In the genomic region with DNA sequence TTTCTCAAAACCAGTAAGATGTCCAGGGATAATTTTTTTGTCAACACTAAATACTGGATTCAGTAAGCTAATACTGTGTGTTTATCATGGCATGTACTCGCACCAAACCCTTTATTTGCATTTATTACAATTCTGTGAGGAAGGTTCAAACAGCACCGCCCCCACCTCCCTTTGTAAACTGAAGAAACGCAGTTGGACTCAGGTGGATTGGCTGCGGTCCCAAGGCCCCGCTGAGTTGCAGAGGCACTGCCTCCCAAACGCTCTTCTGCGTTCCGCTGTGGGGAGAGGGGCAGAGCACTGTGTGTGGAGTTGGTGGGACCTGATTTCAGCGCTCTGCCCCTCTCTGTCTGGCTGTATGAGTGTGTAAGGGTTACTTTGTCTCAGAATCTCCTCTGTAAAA, we compare ENCODE assay signal across 8 cellular contexts. TPM values are rescaled to one million over a fixed set of nuclear protein-coding genes. Genes with fewer than 3 reads are reported as not detected.
DNase-seq lines count a peak whose midpoint lies in the region; ATAC-seq and TF ChIP-seq lines count a peak whose summit lies in the region.

No MANE protein-coding gene starts in this region.

- H2BK5ac ChIP-seq in IMR-90 (ENCODE audit: low read depth, low read length, poor library complexity, severe bottlenecking) = no peak overlapping the region

- peaks cover 67% of the 10 kb centered on the region for H3K36me3 ChIP-seq in DND-41 (ENCODE audit: insufficient read depth, low read length)
- H3K36me3 ChIP-seq in IMR-90 (ENCODE audit: control insufficient read depth, insufficient read depth, low read length) = peaks cover 34% of the 10 kb centered on the region
- peaks cover 40% of the 10 kb centered on the region for H3K36me3 ChIP-seq in WERI-Rb-1
- H3K36me3 ChIP-seq in mucosa of descending colon (ENCODE audit: low read depth) = no peaks in the 10 kb centered on the region

- peaks cover 6 to 27% of the 10 kb centered on the region in 2 experiments; a peak in 3 of 4 replicates for H3K79me1 ChIP-seq in IMR-90 (ENCODE audit: low read depth in 1 of 2, low read length in 2 of 2)

- peak overlapping the region in 1 of 2 experiments; percentile 68; a peak in 1 of 4 replicates for H4K8ac ChIP-seq in IMR-90 (ENCODE audit: low read depth in 2 of 2, low read length in 2 of 2)

- no peaks in the 10 kb centered on the region for H3K9me3 ChIP-seq in DND-41 (ENCODE audit: insufficient read depth, low read length, severe bottlenecking)
- no peaks in the 10 kb centered on the region for H3K9me3 ChIP-seq in IMR-90 (ENCODE audit: control insufficient read depth, insufficient read depth, low read length)
- H3K9me3 ChIP-seq in WERI-Rb-1 (ENCODE audit: severe bottlenecking) = no peaks in the 10 kb centered on the region
- H3K9me3 ChIP-seq in mucosa of descending colon = no peaks in the 10 kb centered on the region

- H3K9ac ChIP-seq in DND-41 (ENCODE audit: low read depth, low read length) (peak overlapping the region; percentile 99), IMR-90 (ENCODE audit: low read depth, low read length) (no peak overlapping the region)

- H4K91ac ChIP-seq in IMR-90 (ENCODE audit: insufficient read depth, low read depth, low read length) = peak overlapping the region; percentile 36; the same call in 1 of the 2 replicates

- no peak overlapping the region for H3K14ac ChIP-seq in IMR-90 (replicated peaks; ENCODE audit: low read depth, low read length)

- no peak for TF ChIP-seq CTCF in DND-41 (IDR thresholded peaks at IDR 0.05; ENCODE audit: borderline replicate concordance, extremely low read depth, low read length, poor library complexity, severe bottlenecking)
- no peak for TF ChIP-seq CTCF in IMR-90 (conservative IDR thresholded peaks at IDR 0.05; ENCODE audit: low read depth, low read length)
- no peak for TF ChIP-seq CTCF in WERI-Rb-1 (IDR thresholded peaks at IDR 0.05; ENCODE audit: low read depth, low read length)
- TF ChIP-seq CTCF in mucosa of descending colon (IDR thresholded peaks at IDR 0.05) = no peak

- no peak overlapping the region for H2AFZ ChIP-seq in DND-41 (ENCODE audit: low read depth, low read length)
- H2AFZ ChIP-seq in IMR-90 (replicated peaks; ENCODE audit: low read length, poor library complexity) = peak overlapping the region; percentile 90

- H3K4me2 ChIP-seq in DND-41 (ENCODE audit: insufficient read depth, low read length) = peak overlapping the region; percentile 82
- H3K4me2 ChIP-seq in IMR-90 (ENCODE audit: low read depth, low read length) = no peak overlapping the region

- H3K18ac ChIP-seq in IMR-90 (ENCODE audit: low read depth, low read length) = no peak overlapping the region

- BruUV-seq in IMR-90 (replicated peaks; lab: Mats Ljungman, UMichigan) = no TSS peak

- H2BK20ac ChIP-seq in IMR-90 (ENCODE audit: low read depth, low read length) = no peak overlapping the region

- no peak overlapping the region; the same call in 1 of the 2 replicates for H2BK120ac ChIP-seq in IMR-90 (ENCODE audit: low read depth, low read length)

- peaks cover 26% of the 10 kb centered on the region for H3K4me1 ChIP-seq in DND-41 (ENCODE audit: insufficient read depth, low read length)
- peaks cover 6% of the 10 kb centered on the region for H3K4me1 ChIP-seq in IMR-90 (ENCODE audit: control insufficient read depth, insufficient read depth, low read length)
- H3K4me1 ChIP-seq in mucosa of descending colon (ENCODE audit: low read depth) = peaks cover 16% of the 10 kb centered on the region

- H2AK5ac ChIP-seq in IMR-90 (ENCODE audit: low read depth, low read length) = peak overlapping the region; percentile 33; the same call in 1 of the 2 replicates

- H3K27ac ChIP-seq in DND-41 (ENCODE audit: low read length) (peak overlapping the region; percentile 99), IMR-90 (ENCODE audit: insufficient read depth, low read length) (no peak overlapping the region; the same call in 1 of the 2 replicates), WERI-Rb-1 (peak overlapping the region; percentile 97)

- H3K23ac ChIP-seq in IMR-90 (ENCODE audit: low read depth, low read length) = no peak overlapping the region

- no peaks in the 10 kb centered on the region for H3K9me1 ChIP-seq in IMR-90 (ENCODE audit: insufficient read depth, low read length)

- dilution Hi-C loops in IMR-90 (cut with HindIII; ENCODE audit: low sequenced_read_pairs, unreplicated experiment) = no loop called here

- peak overlapping the region; percentile 60 for H2AK9ac ChIP-seq in IMR-90 (replicated peaks; ENCODE audit: low read depth, low read length, poor library complexity)

- WGBS in IMR-90 (ENCODE audit: extremely low coverage in 2 of 2, insufficient read length in 1 of 2), 2 experiments = 100% methylated on average over 1 of the region's 9 CpGs; no CpG with 5 or more reads in 1 of the 2 experiments

- intact Hi-C loops in IMR-90 (cut with micrococcal nuclease) = loop anchor here (1.0 to 2.0 kb wide), 4 partner anchors 39 to 315 kb away; a partner anchor contains a TSS
- intact Hi-C loops in mucosa of descending colon (cut with DNase I, micrococcal nuclease) = loop anchor here in 1 of 2 donors (10.0 kb wide), 1 partner anchor 309 kb away; no protein-coding TSS in a partner anchor

- H3K27me3 ChIP-seq in DND-41 (ENCODE audit: insufficient read depth, low read length, poor library complexity) (no peaks in the 10 kb centered on the region), IMR-90 (ENCODE audit: control insufficient read depth, insufficient read depth, low read length) (no peaks in the 10 kb centered on the region), WERI-Rb-1 (ENCODE audit: insufficient read depth, low read depth, severe bottlenecking) (no peaks in the 10 kb centered on the region)

- in situ Hi-C loops in IMR-90 (cut with MboI; ENCODE audit: low sequenced_read_pairs) = loop anchor here (10.0 kb wide), 1 partner anchor 319 kb away; no protein-coding TSS in a partner anchor

- H2BK15ac ChIP-seq in IMR-90 (ENCODE audit: low read depth, low read length) = no peak overlapping the region

- CTCF ChIA-PET in IMR-90 (lab: Yijun Ruan, JAX) = interaction anchor here (0.6 to 2.6 kb wide), 11 partner anchors 10 to 604 kb away, joined by 3 to 10 read pairs (median 5); a partner anchor contains a TSS

- TF ChIP-seq RAD21 in IMR-90 (IDR thresholded peaks at IDR 0.05; ENCODE audit: low read length) = no peak

- H3K4me3 ChIP-seq in DND-41 (ENCODE audit: low read depth in 1 of 2, low read length in 2 of 2) = peak overlapping the region; percentile 70 to 93
- H3K4me3 ChIP-seq in IMR-90 (ENCODE audit: insufficient read depth, low read depth, low read length) = no peak overlapping the region
- H3K4me3 ChIP-seq in WERI-Rb-1 (ENCODE audit: low read depth, low read length) = peak overlapping the region; percentile 90
- no peak overlapping the region for H3K4me3 ChIP-seq in mucosa of descending colon

- H4K5ac ChIP-seq in IMR-90 (ENCODE audit: low read depth, low read length) = no peak overlapping the region

- no peak for TF ChIP-seq POLR2A in IMR-90 (IDR thresholded peaks at IDR 0.05; ENCODE audit: low read depth, low read length)

- peaks cover 38% of the 10 kb centered on the region for H3K79me2 ChIP-seq in DND-41 (ENCODE audit: insufficient read depth, low read length)

- POLR2A ChIA-PET in IMR-90 (lab: Charles Lee; ENCODE audit: unreplicated experiment) = no interaction called here

- peaks cover 5% of the 10 kb centered on the region; the same call in 1 of the 2 replicates for H4K20me1 ChIP-seq in DND-41 (ENCODE audit: insufficient read depth, low read length)
- H4K20me1 ChIP-seq in IMR-90 (ENCODE audit: insufficient read depth, low read length) = no peaks in the 10 kb centered on the region; the same call in 1 of the 2 replicates

- H3K56ac ChIP-seq in IMR-90 (ENCODE audit: extremely low read depth, insufficient read depth, low read length) = no peak overlapping the region

- ATAC-seq in DND-41 (ENCODE audit: insufficient read depth, low read depth) (no peak), IMR-90 (ENCODE audit: low read depth) (no peak), mucosa of descending colon (peak; percentile 18), HG02938 (IDR thresholded peaks at IDR 0.05; ENCODE audit: unreplicated experiment) (no peak), esophagus mucosa (no peak)

- DNase-seq in DND-41 (peak; percentile 26), IMR-90 (no peak), WERI-Rb-1 (no peak), mucosa of descending colon (peak; percentile 57 to 75 (median 57)), NCI-H1930 (lab: John Stamatoyannopoulos, UW) (no peak)
- DNase-seq in stimulated activated CD4-positive, alpha-beta T cell treated with anti-CD3 and anti-CD28 coated beads, Interleukin-12 subunit alpha, Interleukin-12 subunit beta, amount 100 ng/mL, for 4 hours = no peak

- H3K4ac ChIP-seq in IMR-90 (ENCODE audit: low read depth, low read length) = no peak overlapping the region; the same call in 1 of the 2 replicates

TF ChIP-seq in IMR-90, 13 proteins besides CTCF, POLR2A, EP300 and RAD21 (continues in another document):
- TF ChIP-seq SMC3 (IDR thresholded peaks at IDR 0.05; ENCODE audit: low read depth, low read length) = no peak

RNA-seq across cellular contexts. Expression of a gene that starts 1.2 kb away (rescaled TPM):
- 3.9 and 4.4 TPM in 2 replicates for total RNA-seq in IMR-90 (2012; rRNA removed)
- polyA plus RNA-seq in IMR-90 (2012; rRNA removed) = 9.9 TPM in 2 replicates
- 10.6 and 11.0 TPM in 2 replicates for polyA plus RNA-seq in IMR-90 (2012; cell fraction: cytosol; rRNA removed)
- polyA plus RNA-seq in IMR-90 (2012; cell fraction: nucleus; rRNA removed; ENCODE audit: low replicate concordance) = 36.7 and 43.3 TPM in 2 replicates
- 10 to 100 TPM; 18.5 to 21.5 (median 20.7) TPM for total RNA-seq in mucosa of descending colon
- total RNA-seq in esophagus mucosa = 8.8 TPM

RNA-seq across cellular contexts. Expression of a gene that starts 20.8 kb away (rescaled TPM):
- total RNA-seq in IMR-90 (2012; rRNA removed) (85.3 and 100 TPM in 2 replicates), mucosa of descending colon (10 to 100 TPM; 43.9 to 92.5 (median 54.8) TPM), esophagus mucosa (48.9 TPM)
- 68.9 and 77.5 TPM in 2 replicates for polyA plus RNA-seq in IMR-90 (2012; rRNA removed)
- 58.6 and 77.5 TPM in 2 replicates for polyA plus RNA-seq in IMR-90 (2012; cell fraction: cytosol; rRNA removed)
- polyA plus RNA-seq in IMR-90 (2012; cell fraction: nucleus; rRNA removed; ENCODE audit: low replicate concordance) = 120 and 174 TPM in 2 replicates

RNA-seq across cellular contexts. Expression of a gene that starts 23.6 kb away (rescaled TPM):
- total RNA-seq in IMR-90 (2012; rRNA removed) = 7.2 and 7.9 TPM in 2 replicates
- 10.7 and 10.8 TPM in 2 replicates for polyA plus RNA-seq in IMR-90 (2012; rRNA removed)
- 13.8 and 14.7 TPM in 2 replicates for polyA plus RNA-seq in IMR-90 (2012; cell fraction: cytosol; rRNA removed)
- 11.7 and 12.4 TPM in 2 replicates for polyA plus RNA-seq in IMR-90 (2012; cell fraction: nucleus; rRNA removed; ENCODE audit: low replicate concordance)
- 10 to 100 TPM; 10.7 to 23.4 (median 15.4) TPM for total RNA-seq in mucosa of descending colon
- 10.6 TPM for total RNA-seq in esophagus mucosa

RNA-seq across cellular contexts. Expression of a gene that starts 38.4 kb away (rescaled TPM):
- total RNA-seq in IMR-90 (2012; rRNA removed) (148 and 208 TPM in 2 replicates), mucosa of descending colon (10 to 100 TPM; 10.9 to 41.0 (median 12.3) TPM), esophagus mucosa (49.4 TPM)
- 131 and 132 TPM in 2 replicates for polyA plus RNA-seq in IMR-90 (2012; rRNA removed)
- 52.1 and 66.7 TPM in 2 replicates for polyA plus RNA-seq in IMR-90 (2012; cell fraction: cytosol; rRNA removed)
- 96.3 and 151 TPM in 2 replicates for polyA plus RNA-seq in IMR-90 (2012; cell fraction: nucleus; rRNA removed; ENCODE audit: low replicate concordance)

RNA-seq across cellular contexts. Expression of a gene that starts 52.8 kb away (rescaled TPM):
- total RNA-seq in IMR-90 (2012; rRNA removed) (3.4 and 6.1 TPM in 2 replicates), mucosa of descending colon (10 to 100 TPM; 50.9 to 75.8 (median 75.3) TPM), esophagus mucosa (15.3 TPM)
- polyA plus RNA-seq in IMR-90 (2012; rRNA removed) = 52.5 and 55.5 TPM in 2 replicates
- 22.5 and 26.8 TPM in 2 replicates for polyA plus RNA-seq in IMR-90 (2012; cell fraction: cytosol; rRNA removed)
- 104 and 294 TPM in 2 replicates for polyA plus RNA-seq in IMR-90 (2012; cell fraction: nucleus; rRNA removed; ENCODE audit: low replicate concordance)

Comparison
In these comparisons a context has a peak if more than half of its experiments do, and no peak if none do; other contexts are left out.
1. DNase-seq: peak in DND-41 (single experiment) and mucosa of descending colon (3 of 3); none in IMR-90 (single experiment), WERI-Rb-1 (single experiment), NCI-H1930 (0 of 2) and stimulated activated CD4-positive, alpha-beta T cell treated with anti-CD3 and anti-CD28 coated beads, Interleukin-12 subunit alpha, Interleukin-12 subunit beta, amount 100 ng/mL, for 4 hours (single experiment).
2. H3K4me3 ChIP-seq: peak in DND-41 (2 of 2) and WERI-Rb-1 (single experiment); none in IMR-90 (single experiment) and mucosa of descending colon (single experiment).